In the genomic region with DNA sequence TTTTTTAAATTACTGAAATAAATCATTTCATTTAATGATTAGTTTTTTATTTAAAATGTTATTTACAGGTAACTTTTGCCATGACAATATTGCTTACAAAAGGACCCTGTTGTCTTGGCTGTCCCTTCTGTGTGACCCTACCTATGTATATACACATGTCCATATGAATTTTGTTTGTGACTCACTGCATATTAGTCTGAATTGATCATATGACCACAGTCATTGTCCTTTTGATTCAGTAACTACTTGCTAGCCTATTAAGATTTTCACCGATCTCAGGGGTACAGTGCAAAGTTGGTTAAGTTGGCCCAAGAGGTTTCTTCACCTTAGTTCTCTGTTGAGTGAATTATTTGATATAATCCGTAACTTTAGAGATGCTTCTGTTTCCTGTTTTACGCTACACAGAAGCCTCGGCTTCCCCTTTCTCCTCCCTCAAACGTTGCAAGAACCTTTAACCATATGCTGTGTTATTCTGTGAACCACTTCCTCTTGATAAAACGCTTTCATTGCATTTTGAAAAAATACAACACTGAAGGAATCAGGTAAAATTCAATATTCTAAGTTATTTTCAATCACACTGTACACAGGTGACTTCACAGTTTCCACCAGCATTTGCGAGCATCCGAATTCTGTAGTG, we compare ENCODE assay signal across 9 cellular contexts. TPM values are rescaled to one million over a fixed set of nuclear protein-coding genes. Genes with fewer than 3 reads are reported as not detected.
DNase-seq lines count a peak whose midpoint lies in the region; ATAC-seq and TF ChIP-seq lines count a peak whose summit lies in the region.
"Had no signal": no experiment of that assay in that cellular context is flagged by ENCODE, and none has a peak within 500 bp of the region (broad histone marks: within the 10 kb centered on the region; RNA-seq: fewer than 3 reads in every experiment).

No MANE protein-coding gene starts in this region.

- no peak for TF ChIP-seq CTCF in dorsolateral prefrontal cortex (IDR thresholded peaks at IDR 0.05 in 54 of 56, conservative IDR thresholded peaks at IDR 0.05 in 2 of 56; ENCODE audit: low read depth in 1 of 56, partially characterized antibody in 56 of 56)

- peaks cover 89% of the 10 kb centered on the region for H3K4me1 ChIP-seq in CD8-positive, alpha-beta memory T cell (ENCODE audit: insufficient read depth, low read length)

- no peaks in the 10 kb centered on the region for H3K9me3 ChIP-seq in CD8-positive, alpha-beta memory T cell (ENCODE audit: low read length)

- peaks cover 1 to 22% (median 6%) of the 10 kb centered on the region in 3 donors for H3K36me3 Mint-ChIP-seq in CD8-positive, alpha-beta memory T cell
- H3K36me3 Mint-ChIP-seq in central memory CD8-positive, alpha-beta T cell (ENCODE audit: insufficient read depth): peaks cover 10% of the 10 kb centered on the region

- peak in 3 of 5 donors; percentile 68 to 81 (median 71) for DNase-seq in CD8-positive, alpha-beta memory T cell
- peak; percentile 60 for DNase-seq in KG1 (lab: John Stamatoyannopoulos, UW)
- peak in 1 of 2 donors; percentile 39 for DNase-seq in central memory CD8-positive, alpha-beta T cell (ENCODE audit: low spot score in 2 of 2)
- DNase-seq in left cardiac atrium: no peak
- DNase-seq in DMS 273 (lab: John Stamatoyannopoulos, UW; ENCODE audit: unreplicated experiment): no peak
- DNase-seq in AG08396 (ENCODE audit: low spot score): no peak
- no peak for DNase-seq in dorsolateral prefrontal cortex
- DNase-seq: NCI-H2081 treated with DMSO at 0.1 percent for 48 hours had no signal

- H3K9me3 Mint-ChIP-seq in CD8-positive, alpha-beta memory T cell: no peaks in the 10 kb centered on the region
- no peaks in the 10 kb centered on the region for H3K9me3 Mint-ChIP-seq in central memory CD8-positive, alpha-beta T cell

- peak overlapping the region; percentile 23 for H3K4me3 ChIP-seq in CD8-positive, alpha-beta memory T cell (ENCODE audit: low read length)
- H3K4me3 ChIP-seq in dorsolateral prefrontal cortex: no peak overlapping the region

- H3K4me3 Mint-ChIP-seq in CD8-positive, alpha-beta memory T cell: peak overlapping the region; percentile 63 to 85 (median 75)
- H3K4me3 Mint-ChIP-seq in central memory CD8-positive, alpha-beta T cell: peak overlapping the region; percentile 58

- CTCF ChIA-PET in CD8-positive, alpha-beta memory T cell (lab: Charles Lee): interaction anchor here (0.9 to 1.9 kb wide), 5 partner anchors 11 to 43 kb away, joined by 3 to 5 read pairs (median 3); a partner anchor contains a TSS

- POLR2A ChIA-PET in CD8-positive, alpha-beta memory T cell (lab: Charles Lee): interaction anchor here (0.7 to 1.1 kb wide), 2 partner anchors 30 to 79 kb away, joined by 3 to 12 read pairs; no protein-coding TSS in a partner anchor

- H3K27me3 Mint-ChIP-seq in CD8-positive, alpha-beta memory T cell: no peaks in the 10 kb centered on the region
- no peaks in the 10 kb centered on the region for H3K27me3 Mint-ChIP-seq in central memory CD8-positive, alpha-beta T cell

- no peaks in the 10 kb centered on the region for H3K27me3 ChIP-seq in CD8-positive, alpha-beta memory T cell (ENCODE audit: insufficient read depth, low read length, poor library complexity, severe bottlenecking)
- peaks cover 0 to 4% (median 0%) of the 10 kb centered on the region in 45 donors for H3K27me3 ChIP-seq in dorsolateral prefrontal cortex

- peak; percentile 50 for ATAC-seq in GM21390 (IDR thresholded peaks at IDR 0.05; ENCODE audit: unreplicated experiment)
- peak; percentile 81 for ATAC-seq in central memory CD8-positive, alpha-beta T cell (replicated peaks; ENCODE audit: extremely low read depth, poor library complexity, severe bottlenecking)
- ATAC-seq in left cardiac atrium: no peak

- H3K4me1 Mint-ChIP-seq in CD8-positive, alpha-beta memory T cell: peaks cover 75 to 90% (median 87%) of the 10 kb centered on the region in 3 donors
- peaks cover 75% of the 10 kb centered on the region for H3K4me1 Mint-ChIP-seq in central memory CD8-positive, alpha-beta T cell

- H3K36me3 ChIP-seq in CD8-positive, alpha-beta memory T cell (ENCODE audit: insufficient read depth, low read length): peaks cover 4% of the 10 kb centered on the region

- intact Hi-C loops in left cardiac atrium (cut with DNase I): no loop called here
- intact Hi-C loops in dorsolateral prefrontal cortex (cut with DNase I): no loop called here

- H3K27ac Mint-ChIP-seq in CD8-positive, alpha-beta memory T cell: peak overlapping the region; percentile 83 to 95 (median 88)
- H3K27ac Mint-ChIP-seq in central memory CD8-positive, alpha-beta T cell (ENCODE audit: low read depth): peak overlapping the region; percentile 60

- H3K27ac ChIP-seq in CD8-positive, alpha-beta memory T cell (ENCODE audit: low read depth, low read length): peak overlapping the region; percentile 51
- H3K27ac ChIP-seq in dorsolateral prefrontal cortex: peak overlapping the region in 2 of 59 donors; percentile 21 to 54

RNA-seq across cellular contexts. Expression of a gene that starts 43.9 kb away (rescaled TPM):
- total RNA-seq in CD8-positive, alpha-beta memory T cell: 10 to 100 TPM; 47.7 to 48.9 TPM
- 72.3 TPM for polyA plus RNA-seq in CD8-positive, alpha-beta memory T cell
- total RNA-seq in left cardiac atrium (10 to 100 TPM in 1 of 2 donors, 1 to 10 TPM in 1; 8.1 to 18.4 TPM), dorsolateral prefrontal cortex (10 to 100 TPM in 51 of 120 experiments, 1 to 10 TPM in 69; 1.9 to 23.7 (median 9.4) TPM)

Comparison
In these comparisons a context has a peak if more than half of its experiments do, and no peak if none do; other contexts are left out.
1. DNase-seq: peak in CD8-positive, alpha-beta memory T cell (3 of 5) and KG1 (single experiment); none in left cardiac atrium (single experiment), DMS 273 (single experiment), AG08396 (single experiment) and dorsolateral prefrontal cortex (0 of 10).
2. ATAC-seq: peak in GM21390 (single experiment) and central memory CD8-positive, alpha-beta T cell (single experiment); none in left cardiac atrium (0 of 2).